20 cellular contexts compared by ENCODE assay signal in genomic region chr21:42190492-42190875, GRCh38. TPM values are rescaled to one million over a fixed set of nuclear protein-coding genes. Genes with fewer than 3 reads are reported as not detected.
A peak's percentile ranks its signal among the peaks of the same experiment; 100 is the strongest.
DNase-seq lines count a peak whose midpoint lies in the region; ATAC-seq and TF ChIP-seq lines count a peak whose summit lies in the region.
"Had no signal": no experiment of that assay in that cellular context is flagged by ENCODE, and none has a peak within 500 bp of the region (broad histone marks: within the 10 kb centered on the region; RNA-seq: fewer than 3 reads in every experiment).

No MANE protein-coding gene starts in this region.

- intact Hi-C loops in CD8-positive, alpha-beta T cell (cut with DNase I, micrococcal nuclease), result no loop called here

- H3K4me1 ChIP-seq in CD8-positive, alpha-beta T cell (ENCODE audit: insufficient read depth, low read length), result peaks cover 83% of the 10 kb centered on the region

- H3K36me3 ChIP-seq in CD8-positive, alpha-beta T cell (ENCODE audit: insufficient read depth, low read length), result no peaks in the 10 kb centered on the region
- H3K36me3 ChIP-seq: cardiac muscle cell, heart right ventricle, left ventricle myocardium inferior, tibial artery had no signal

- ATAC-seq in CD8-positive, alpha-beta T cell, result no peak
- no peak for ATAC-seq in T-helper 17 cell
- ATAC-seq: GM23338, heart right ventricle had no signal

- no peak for TF ChIP-seq CTCF in CD8-positive, alpha-beta T cell (IDR thresholded peaks at IDR 0.05)

- peaks cover 3% of the 10 kb centered on the region for H3K9me3 Mint-ChIP-seq in CD8-positive, alpha-beta T cell
- peaks cover 5% of the 10 kb centered on the region for H3K9me3 Mint-ChIP-seq in activated CD4-positive, alpha-beta memory T cell treated with anti-CD3 and anti-CD28 coated beads, Interleukin-2, amount 10 ng/mL, durations not matched to agents 7 days and 5 days

- no peak for DNase-seq in CD8-positive, alpha-beta T cell
- DNase-seq in T-helper 17 cell (no peak), hippocampal formation (lab: John Stamatoyannopoulos, UW) (peak; percentile 68), pons (ENCODE audit: low spot score) (peak; percentile 75), COLO829 (ENCODE audit: low spot score) (no peak), Kasumi-1 (lab: John Stamatoyannopoulos, UW) (no peak)
- no peak for DNase-seq in activated CD4-positive, alpha-beta memory T cell treated with anti-CD3 and anti-CD28 coated beads, Interleukin-2, amount 10 ng/mL, durations not matched to agents 7 days and 5 days
- DNase-seq: activated CD4-positive, alpha-beta T cell treated with anti-CD3 and anti-CD28 coated beads, Interleukin-2, amount 50 U/mL, for 1 hour; activated CD8-positive, alpha-beta memory T cell treated with anti-CD3 and anti-CD28 coated beads, Interleukin-2, amount 50 U/mL, for 4 hours; activated effector memory CD4-positive, alpha-beta T cell treated with anti-CD3 and anti-CD28 coated beads, Interleukin-2, amount 50 U/mL, for 16 hours; Calu3; heart right ventricle; left ventricle myocardium inferior; mucosa of descending colon; NCI-H1092 treated with DMSO at 0.1 percent for 48 hours; NCI-H2081; Right ventricle myocardium superior; tibial artery had no signal

- no peaks in the 10 kb centered on the region for H3K27me3 Mint-ChIP-seq in CD8-positive, alpha-beta T cell (ENCODE audit: low read depth)
- no peaks in the 10 kb centered on the region for H3K27me3 Mint-ChIP-seq in T-helper 17 cell
- H3K27me3 Mint-ChIP-seq in activated CD4-positive, alpha-beta memory T cell treated with anti-CD3 and anti-CD28 coated beads, Interleukin-2, amount 10 ng/mL, durations not matched to agents 7 days and 5 days, result peaks cover 11% of the 10 kb centered on the region

- H3K27ac Mint-ChIP-seq in CD8-positive, alpha-beta T cell, result peak overlapping the region; percentile 62
- peak overlapping the region; percentile 24 for H3K27ac Mint-ChIP-seq in T-helper 17 cell
- H3K27ac Mint-ChIP-seq in activated CD4-positive, alpha-beta memory T cell treated with anti-CD3 and anti-CD28 coated beads, Interleukin-2, amount 10 ng/mL, durations not matched to agents 7 days and 5 days, result no peak overlapping the region
- H3K27ac Mint-ChIP-seq: GM23338 had no signal

- no peak overlapping the region for H3K4me3 Mint-ChIP-seq in CD8-positive, alpha-beta T cell
- H3K4me3 Mint-ChIP-seq in T-helper 17 cell, result no peak overlapping the region
- no peak overlapping the region for H3K4me3 Mint-ChIP-seq in activated CD4-positive, alpha-beta memory T cell treated with anti-CD3 and anti-CD28 coated beads, Interleukin-2, amount 10 ng/mL, durations not matched to agents 7 days and 5 days
- H3K4me3 Mint-ChIP-seq: GM23338 had no signal

- H3K9me3 ChIP-seq in CD8-positive, alpha-beta T cell (ENCODE audit: low read length), result no peaks in the 10 kb centered on the region
- no peaks in the 10 kb centered on the region for H3K9me3 ChIP-seq in T-helper 17 cell (ENCODE audit: control insufficient read depth, low read length, poor library complexity, severe bottlenecking)
- H3K9me3 ChIP-seq: heart right ventricle, left ventricle myocardium inferior, mucosa of descending colon, tibial artery had no signal

- POLR2A ChIA-PET in CD8-positive, alpha-beta T cell (lab: Charles Lee), result interaction anchor here (0.8 to 1.0 kb wide), 2 partner anchors 11 to 234 kb away, joined by 3 read pairs; no protein-coding TSS in a partner anchor
- POLR2A ChIA-PET in activated CD4-positive, alpha-beta memory T cell treated with anti-CD3 and anti-CD28 coated beads, Interleukin-2, amount 10 ng/mL, durations not matched to agents 7 days and 5 days (lab: Charles Lee), result interaction anchor here (0.9 to 10.3 kb wide), 6 partner anchors 8 to 69 kb away, joined by 3 to 246 read pairs (median 10); partner anchors contain the start of gene ABCG1

- H3K4me3 ChIP-seq in CD8-positive, alpha-beta T cell (ENCODE audit: low read depth, low read length), result no peak overlapping the region
- H3K4me3 ChIP-seq: cardiac muscle cell, GM23338, heart right ventricle, left ventricle myocardium inferior, mucosa of descending colon, tibial artery had no signal

- H3K4me1 Mint-ChIP-seq in CD8-positive, alpha-beta T cell (ENCODE audit: low read depth), result peaks cover 90% of the 10 kb centered on the region
- peaks cover 64% of the 10 kb centered on the region for H3K4me1 Mint-ChIP-seq in T-helper 17 cell
- peaks cover 92% of the 10 kb centered on the region for H3K4me1 Mint-ChIP-seq in activated CD4-positive, alpha-beta memory T cell treated with anti-CD3 and anti-CD28 coated beads, Interleukin-2, amount 10 ng/mL, durations not matched to agents 7 days and 5 days
- H3K4me1 Mint-ChIP-seq: GM23338 had no signal

- no peaks in the 10 kb centered on the region for H3K36me3 Mint-ChIP-seq in CD8-positive, alpha-beta T cell
- H3K36me3 Mint-ChIP-seq in T-helper 17 cell (ENCODE audit: low read depth), result no peaks in the 10 kb centered on the region
- H3K36me3 Mint-ChIP-seq in activated CD4-positive, alpha-beta memory T cell treated with anti-CD3 and anti-CD28 coated beads, Interleukin-2, amount 10 ng/mL, durations not matched to agents 7 days and 5 days (ENCODE audit: low read depth), result peaks cover 17% of the 10 kb centered on the region

- no peaks in the 10 kb centered on the region for H3K27me3 ChIP-seq in CD8-positive, alpha-beta T cell (ENCODE audit: insufficient read depth, low read length)
- H3K27me3 ChIP-seq: cardiac muscle cell, heart right ventricle had no signal

- CTCF ChIA-PET in CD8-positive, alpha-beta T cell (lab: Charles Lee), result interaction anchor here (0.8 to 2.7 kb wide), 5 partner anchors 29 to 68 kb away, joined by 3 to 8 read pairs (median 3); no protein-coding TSS in a partner anchor
- CTCF ChIA-PET in activated CD4-positive, alpha-beta memory T cell treated with anti-CD3 and anti-CD28 coated beads, Interleukin-2, amount 10 ng/mL, durations not matched to agents 7 days and 5 days (lab: Charles Lee), result interaction anchor here (0.9 to 2.5 kb wide), 3 partner anchors 29 to 68 kb away, joined by 3 to 9 read pairs (median 7); partner anchors contain the start of gene ABCG1

- no peak overlapping the region for H3K27ac ChIP-seq in CD8-positive, alpha-beta T cell (ENCODE audit: low read depth, low read length)
- H3K27ac ChIP-seq: cardiac muscle cell, left ventricle myocardium inferior, tibial artery had no signal

RNA-seq across cellular contexts. Expression of gene ABCG1, which starts 28.5 kb away (rescaled TPM):
- total RNA-seq in CD8-positive, alpha-beta T cell, result 100 to 1,000 TPM; 119 to 123 TPM
- 10 to 100 TPM; 43.4 to 75.0 TPM for total RNA-seq in T-helper 17 cell
- 10 to 100 TPM; 23.7 to 25.3 TPM for total RNA-seq in activated CD4-positive, alpha-beta memory T cell treated with anti-CD3 and anti-CD28 coated beads, Interleukin-2, amount 10 ng/mL, durations not matched to agents 7 days and 5 days

Comparison
In these comparisons a context has a peak if more than half of its experiments do, and no peak if none do; other contexts are left out.
1. DNase-seq: peak in hippocampal formation (2 of 2) and pons (single experiment); none in CD8-positive, alpha-beta T cell (0 of 7), T-helper 17 cell (0 of 3), COLO829 (single experiment), activated CD4-positive, alpha-beta memory T cell treated with anti-CD3 and anti-CD28 coated beads, Interleukin-2, amount 10 ng/mL, durations not matched to agents 7 days and 5 days (single experiment) and Kasumi-1 (0 of 2).